ENCODE assay signal across 29 cellular contexts in genomic region chr14:57939084-57939483, GRCh38.
"Had no signal": no experiment of that assay in that cellular context is flagged by ENCODE, and none has a peak within 500 bp of the region (broad histone marks: within the 10 kb centered on the region; RNA-seq: fewer than 3 reads in every experiment).

No MANE protein-coding gene starts in this region.

- H3K4me3 ChIP-seq: esophagus squamous epithelium, gastroesophageal sphincter had no signal

- H3K27me3 ChIP-seq: brain microvascular endothelial cell, esophagus squamous epithelium, gastroesophageal sphincter had no signal

- H3K36me3 Mint-ChIP-seq: activated CD4-positive, alpha-beta memory T cell treated with anti-CD3 and anti-CD28 coated beads for 36 hours; activated naive CD4-positive, alpha-beta T cell treated with anti-CD3 and anti-CD28 coated beads, Interleukin-2, amount 10 ng/mL, durations not matched to agents 7 days and 5 days; activated naive CD4-positive, alpha-beta T cell treated with anti-CD3 and anti-CD28 coated beads, Interleukin-2, amount 50 U/mL, for 72 hours; activated naive CD8-positive, alpha-beta T cell treated with anti-CD3 and anti-CD28 coated beads, Interleukin-2, amount 10 ng/mL, durations not matched to agents 7 days and 5 days had no signal

- H3K27ac ChIP-seq: brain microvascular endothelial cell, esophagus squamous epithelium, gastroesophageal sphincter had no signal

- H3K9me3 ChIP-seq: esophagus squamous epithelium, gastroesophageal sphincter had no signal

- H3K27me3 Mint-ChIP-seq: activated CD4-positive, alpha-beta memory T cell treated with anti-CD3 and anti-CD28 coated beads for 36 hours; activated naive CD4-positive, alpha-beta T cell treated with anti-CD3 and anti-CD28 coated beads, Interleukin-2, amount 10 ng/mL, durations not matched to agents 7 days and 5 days; effector memory CD8-positive, alpha-beta T cell had no signal

- FAIRE-seq: astrocyte, colon had no signal

- DNase-seq: activated CD4-positive, alpha-beta memory T cell treated with anti-CD3 and anti-CD28 coated beads for 36 hours; activated CD4-positive, alpha-beta T cell treated with anti-CD3 and anti-CD28 coated beads for 36 hours; activated CD4-positive, alpha-beta T cell treated with anti-CD3 and anti-CD28 coated beads, Interleukin-2, amount 10 ng/mL, durations not matched to agents 24 days and 14 days; activated CD4-positive, CD25-positive, alpha-beta regulatory T cell; activated CD4-positive, CD25-positive, alpha-beta regulatory T cell treated with anti-CD3 and anti-CD28 coated beads, Interleukin-2, amount 50 U/mL, for 72 hours; activated CD8-positive, alpha-beta memory T cell treated with anti-CD3 and anti-CD28 coated beads, Interleukin-2, amount 50 U/mL, for 48 hours; activated gamma-delta T cell; activated naive CD4-positive, alpha-beta T cell; activated naive CD4-positive, alpha-beta T cell treated with anti-CD3 and anti-CD28 coated beads, Interleukin-2, amount 10 ng/mL, durations not matched to agents 7 days and 5 days; activated naive CD8-positive, alpha-beta T cell treated with anti-CD3 and anti-CD28 coated beads, Interleukin-2, amount 10 ng/mL, durations not matched to agents 7 days and 5 days; activated T-cell treated with anti-CD3 and anti-CD28 coated beads for 4 hours; activated T-cell treated with anti-CD3 and anti-CD28 coated beads, Interleukin-2, amount 50 U/mL, for 24 hours; activated T-cell treated with anti-CD3 and anti-CD28 coated beads, Interleukin-2, amount 50 U/mL, for 72 hours; amniotic stem cell; anterior cingulate cortex; brain microvascular endothelial cell; caudate nucleus; cortex of kidney; dermis blood vessel endothelial cell; effector CD4-positive, alpha-beta T cell; effector memory CD8-positive, alpha-beta T cell; esophagus squamous epithelium; foreskin melanocyte; head of caudate nucleus; T-helper 2 cell had no signal

- H3K4me3 Mint-ChIP-seq: activated CD4-positive, alpha-beta memory T cell treated with anti-CD3 and anti-CD28 coated beads for 36 hours; activated CD4-positive, alpha-beta T cell treated with anti-CD3 and anti-CD28 coated beads for 36 hours; activated CD4-positive, alpha-beta T cell treated with anti-CD3 and anti-CD28 coated beads, Interleukin-2, amount 10 ng/mL, durations not matched to agents 24 days and 14 days; activated naive CD4-positive, alpha-beta T cell treated with anti-CD3 and anti-CD28 coated beads, Interleukin-2, amount 10 ng/mL, durations not matched to agents 7 days and 5 days; activated naive CD8-positive, alpha-beta T cell treated with anti-CD3 and anti-CD28 coated beads, Interleukin-2, amount 10 ng/mL, durations not matched to agents 7 days and 5 days; activated T-cell treated with anti-CD3 and anti-CD28 coated beads, Interleukin-2, amount 50 U/mL, for 24 hours; activated T-cell treated with anti-CD3 and anti-CD28 coated beads, Interleukin-2, amount 50 U/mL, for 72 hours; effector memory CD8-positive, alpha-beta T cell had no signal

- ATAC-seq: activated CD4-positive, alpha-beta T cell treated with anti-CD3 and anti-CD28 coated beads for 36 hours; activated naive CD4-positive, alpha-beta T cell treated with anti-CD3 and anti-CD28 coated beads, Interleukin-2, amount 50 U/mL, for 72 hours; activated T-cell treated with anti-CD3 and anti-CD28 coated beads, Interleukin-2, amount 50 U/mL, for 72 hours; effector memory CD8-positive, alpha-beta T cell; gastroesophageal sphincter had no signal

- H3K36me3 ChIP-seq: brain microvascular endothelial cell, esophagus squamous epithelium, gastroesophageal sphincter had no signal

- H3K4me1 ChIP-seq: esophagus squamous epithelium, gastroesophageal sphincter had no signal

- H3K27ac Mint-ChIP-seq: activated CD4-positive, alpha-beta memory T cell treated with anti-CD3 and anti-CD28 coated beads for 36 hours; activated CD4-positive, alpha-beta T cell treated with anti-CD3 and anti-CD28 coated beads for 36 hours; activated CD4-positive, alpha-beta T cell treated with anti-CD3 and anti-CD28 coated beads, Interleukin-2, amount 10 ng/mL, durations not matched to agents 24 days and 14 days; activated naive CD4-positive, alpha-beta T cell treated with anti-CD3 and anti-CD28 coated beads, Interleukin-2, amount 10 ng/mL, durations not matched to agents 7 days and 5 days; activated naive CD4-positive, alpha-beta T cell treated with anti-CD3 and anti-CD28 coated beads, Interleukin-2, amount 50 U/mL, for 72 hours; activated naive CD8-positive, alpha-beta T cell treated with anti-CD3 and anti-CD28 coated beads, Interleukin-2, amount 10 ng/mL, durations not matched to agents 7 days and 5 days; activated T-cell treated with anti-CD3 and anti-CD28 coated beads, Interleukin-2, amount 50 U/mL, for 24 hours; activated T-cell treated with anti-CD3 and anti-CD28 coated beads, Interleukin-2, amount 50 U/mL, for 72 hours; effector memory CD8-positive, alpha-beta T cell had no signal

- H3K9me3 Mint-ChIP-seq: activated CD4-positive, alpha-beta memory T cell treated with anti-CD3 and anti-CD28 coated beads for 36 hours; activated CD4-positive, alpha-beta T cell treated with anti-CD3 and anti-CD28 coated beads, Interleukin-2, amount 10 ng/mL, durations not matched to agents 24 days and 14 days; activated naive CD4-positive, alpha-beta T cell treated with anti-CD3 and anti-CD28 coated beads, Interleukin-2, amount 10 ng/mL, durations not matched to agents 7 days and 5 days; activated naive CD8-positive, alpha-beta T cell treated with anti-CD3 and anti-CD28 coated beads, Interleukin-2, amount 10 ng/mL, durations not matched to agents 7 days and 5 days; activated T-cell treated with anti-CD3 and anti-CD28 coated beads, Interleukin-2, amount 50 U/mL, for 24 hours; activated T-cell treated with anti-CD3 and anti-CD28 coated beads, Interleukin-2, amount 50 U/mL, for 72 hours had no signal

- H3K4me1 Mint-ChIP-seq: activated CD4-positive, alpha-beta T cell treated with anti-CD3 and anti-CD28 coated beads for 36 hours; activated CD4-positive, alpha-beta T cell treated with anti-CD3 and anti-CD28 coated beads, Interleukin-2, amount 10 ng/mL, durations not matched to agents 24 days and 14 days; activated naive CD4-positive, alpha-beta T cell treated with anti-CD3 and anti-CD28 coated beads, Interleukin-2, amount 10 ng/mL, durations not matched to agents 7 days and 5 days; activated naive CD8-positive, alpha-beta T cell treated with anti-CD3 and anti-CD28 coated beads, Interleukin-2, amount 10 ng/mL, durations not matched to agents 7 days and 5 days had no signal
